ENCODE assay signal across 14 cellular contexts in genomic region chr15:89370120-89371077, GRCh38. TPM values are rescaled to one million over a fixed set of nuclear protein-coding genes. Genes with fewer than 3 reads are reported as not detected.
DNase-seq lines count a peak whose midpoint lies in the region; ATAC-seq and TF ChIP-seq lines count a peak whose summit lies in the region.
"Had no signal": no experiment of that assay in that cellular context is flagged by ENCODE, and none has a peak within 500 bp of the region (broad histone marks: within the 10 kb centered on the region; RNA-seq: fewer than 3 reads in every experiment).

No MANE protein-coding gene starts in this region.

- no peak overlapping the region for H3K9ac ChIP-seq in mesendoderm (ENCODE audit: low read length)

- no peaks in the 10 kb centered on the region for H3K9me3 Mint-ChIP-seq in endothelial cell (ENCODE audit: unreplicated experiment)

- no peak overlapping the region for H3K4ac ChIP-seq in mesendoderm (ENCODE audit: low read depth, low read length)

- H3K36me3 ChIP-seq in mesendoderm (ENCODE audit: control insufficient read depth, insufficient read depth, low read length): no peaks in the 10 kb centered on the region
- H3K36me3 ChIP-seq: pancreas had no signal

- H3K18ac ChIP-seq in mesendoderm (ENCODE audit: low read length): no peak overlapping the region

- no peak overlapping the region for H3K4me3 ChIP-seq in mesendoderm (ENCODE audit: low read length)

- no peak overlapping the region for H3K4me3 Mint-ChIP-seq in endothelial cell (ENCODE audit: unreplicated experiment)
- H3K4me3 Mint-ChIP-seq: T-helper 17 cell had no signal

- H3K79me1 ChIP-seq in mesendoderm (ENCODE audit: low read length): no peaks in the 10 kb centered on the region

- no peak overlapping the region for H2BK15ac ChIP-seq in mesendoderm (replicated peaks; ENCODE audit: low read depth)

- no peak overlapping the region for H2BK5ac ChIP-seq in mesendoderm (ENCODE audit: low read length)

- H3K27ac Mint-ChIP-seq in endothelial cell (ENCODE audit: unreplicated experiment): no peak overlapping the region
- H3K27ac Mint-ChIP-seq: T-helper 17 cell had no signal

- DNase-seq in COLO668 (lab: John Stamatoyannopoulos, UW; ENCODE audit: unreplicated experiment) (peak; percentile 66), MV-4-11 (lab: John Stamatoyannopoulos, UW) (peak; percentile 80), mesendoderm (peak; percentile 74), cerebellar nuclear complex (lab: John Stamatoyannopoulos, UW) (no peak), endothelial cell (ENCODE audit: low spot score) (no peak), activated T-cell treated with anti-CD3 and anti-CD28 coated beads for 4 hours (no peak)
- DNase-seq: activated CD4-positive, alpha-beta T cell treated with anti-CD3 and anti-CD28 coated beads, Interleukin-2, amount 50 U/mL, for 48 hours; activated gamma-delta T cell treated with Interleukin-2 at 50 U/mL for 16 hours; left colon; NCI-H2107; T-helper 17 cell had no signal

- peaks cover 4% of the 10 kb centered on the region for H3K36me3 Mint-ChIP-seq in endothelial cell (ENCODE audit: low read depth, unreplicated experiment)

- H3K27me3 ChIP-seq in mesendoderm (ENCODE audit: insufficient read depth, low read length, poor library complexity): peaks cover 96% of the 10 kb centered on the region

- H3K27ac ChIP-seq in cingulate gyrus (ENCODE audit: low read depth, low read length) (peak overlapping the region; percentile 79), mesendoderm (ENCODE audit: low read depth, low read length) (no peak overlapping the region)
- H3K27ac ChIP-seq: pancreas had no signal

- ATAC-seq in HG03139 (IDR thresholded peaks at IDR 0.05; ENCODE audit: unreplicated experiment): no peak
- ATAC-seq: T-helper 17 cell had no signal

- H3K27me3 Mint-ChIP-seq in endothelial cell (ENCODE audit: unreplicated experiment): peaks cover 35% of the 10 kb centered on the region

- no peaks in the 10 kb centered on the region for H3K79me2 ChIP-seq in mesendoderm (ENCODE audit: control insufficient read depth, insufficient read depth, low read length)

- H2BK120ac ChIP-seq in mesendoderm (ENCODE audit: low read depth, low read length): no peak overlapping the region

- peak overlapping the region; percentile 10 for H3K4me2 ChIP-seq in mesendoderm (ENCODE audit: low read length)

- H2AK5ac ChIP-seq in mesendoderm (ENCODE audit: low read length): no peak overlapping the region

- no peak for TF ChIP-seq CTCF in endothelial cell (IDR thresholded peaks at IDR 0.05; ENCODE audit: unreplicated experiment)

- H4K8ac ChIP-seq in mesendoderm (ENCODE audit: low read depth, low read length): no peak overlapping the region

- H3K4me1 Mint-ChIP-seq in endothelial cell (ENCODE audit: unreplicated experiment): no peaks in the 10 kb centered on the region

- H3K56ac ChIP-seq in mesendoderm (ENCODE audit: low read length): no peak overlapping the region

- no peak overlapping the region for H4K5ac ChIP-seq in mesendoderm (ENCODE audit: low read length)

- peaks cover 2% of the 10 kb centered on the region for H3K4me1 ChIP-seq in mesendoderm (ENCODE audit: control insufficient read depth, low read depth, low read length)
- H3K4me1 ChIP-seq: pancreas had no signal

- no CpG with 5 or more reads among the region's 34 CpGs for WGBS in mesendoderm (ENCODE audit: extremely low coverage, insufficient coverage, low lambda C conversion rate)

- H3K23ac ChIP-seq in mesendoderm (ENCODE audit: low read length): no peak overlapping the region

RNA-seq across cellular contexts. Expression of gene POLG, which starts 35.8 kb away (rescaled TPM):
- polyA plus RNA-seq in mesendoderm (2013, experiment 1 of 2): 17.7 TPM
- 17.3 TPM for polyA plus RNA-seq in mesendoderm (2013, experiment 2 of 2)
- 64.5 TPM for total RNA-seq in endothelial cell (ENCODE audit: unreplicated experiment)

Comparison
In these comparisons a context has a peak if more than half of its experiments do, and no peak if none do; other contexts are left out.
1. DNase-seq: peak in COLO668 (single experiment), MV-4-11 (single experiment) and mesendoderm (single experiment); none in cerebellar nuclear complex (0 of 2), endothelial cell (single experiment) and activated T-cell treated with anti-CD3 and anti-CD28 coated beads for 4 hours (single experiment).